25 cellular contexts compared by ENCODE assay signal in genomic region chr22:42983470-42983869, GRCh38. TPM values are rescaled to one million over a fixed set of nuclear protein-coding genes. Genes with fewer than 3 reads are reported as not detected.
A peak's percentile ranks its signal among the peaks of the same experiment; 100 is the strongest.
DNase-seq lines count a peak whose midpoint lies in the region; ATAC-seq and TF ChIP-seq lines count a peak whose summit lies in the region.
"Had no signal": no experiment of that assay in that cellular context is flagged by ENCODE, and none has a peak within 500 bp of the region (broad histone marks: within the 10 kb centered on the region; RNA-seq: fewer than 3 reads in every experiment).

No MANE protein-coding gene starts in this region.

- H3K4me3 Mint-ChIP-seq in Caco-2 (ENCODE audit: unreplicated experiment) (no peak overlapping the region), WTC11 (no peak overlapping the region), endodermal cell (no peak overlapping the region)
- no peak overlapping the region for H3K4me3 Mint-ChIP-seq in activated naive CD8-positive, alpha-beta T cell treated with anti-CD3 and anti-CD28 coated beads, Interleukin-2, amount 50 U/mL, for 24 hours
- H3K4me3 Mint-ChIP-seq: CD14-positive monocyte; CD4-positive, alpha-beta memory T cell; CD4-positive, CD25-positive, alpha-beta regulatory T cell; CD8-positive, alpha-beta memory T cell had no signal

- BruUV-seq in Caco-2 (replicated peaks; lab: Mats Ljungman, UMichigan): no TSS peak

- H3K4me1 Mint-ChIP-seq in Caco-2 (ENCODE audit: low read depth, unreplicated experiment) (peaks cover 24% of the 10 kb centered on the region), WTC11 (peaks cover 46% of the 10 kb centered on the region), endodermal cell (peaks cover 42% of the 10 kb centered on the region)
- H3K4me1 Mint-ChIP-seq in activated naive CD8-positive, alpha-beta T cell treated with anti-CD3 and anti-CD28 coated beads, Interleukin-2, amount 50 U/mL, for 24 hours: peaks cover 11% of the 10 kb centered on the region

- ATAC-seq in WTC11 (no peak), GM21619 (IDR thresholded peaks at IDR 0.05; ENCODE audit: unreplicated experiment) (no peak)
- ATAC-seq in activated naive CD8-positive, alpha-beta T cell treated with anti-CD3 and anti-CD28 coated beads, Interleukin-2, amount 50 U/mL, for 24 hours: no peak
- ATAC-seq: GM12878 had no signal

- H3K27ac Mint-ChIP-seq in Caco-2 (ENCODE audit: unreplicated experiment) (peak overlapping the region; percentile 16), WTC11 (no peak overlapping the region), endodermal cell (peak overlapping the region; percentile 69)
- H3K27ac Mint-ChIP-seq in activated naive CD8-positive, alpha-beta T cell treated with anti-CD3 and anti-CD28 coated beads, Interleukin-2, amount 50 U/mL, for 24 hours: no peak overlapping the region

- POLR2A ChIA-PET in Caco-2 (lab: Charles Lee): interaction anchor here (0.7 kb wide), 1 partner anchor 19 kb away, joined by 5 read pairs; no protein-coding TSS in a partner anchor
- POLR2A ChIA-PET in HEK293 (lab: Yijun Ruan, JAX): no interaction called here
- POLR2A ChIA-PET in WTC11 (lab: Charles Lee): interaction anchor here (0.6 kb wide), 1 partner anchor 80 kb away, joined by 3 read pairs; no protein-coding TSS in a partner anchor

- no peak overlapping the region for H3K9ac ChIP-seq in endodermal cell (ENCODE audit: extremely low read depth, low read length, poor library complexity, severe bottlenecking)
- H3K9ac ChIP-seq: BLaER1 had no signal

- TF ChIP-seq CTCF in Caco-2 (IDR thresholded peaks at IDR 0.05; ENCODE audit: insufficient read depth in 1 of 2, low read depth in 1 of 2, low read length in 1 of 2, severe bottlenecking in 1 of 2, unreplicated experiment in 1 of 2) (no peak), HEK293 (tag by site-specific recombination; IDR thresholded peaks at IDR 0.05) (no peak), WTC11 (IDR thresholded peaks at IDR 0.05) (no peak), endodermal cell (conservative IDR thresholded peaks at IDR 0.05) (no peak)

- CTCF ChIA-PET in Caco-2 (lab: Charles Lee) (interaction anchor here (0.7 kb wide), 1 partner anchor 36 kb away, joined by 5 read pairs; no protein-coding TSS in a partner anchor), HEK293 (lab: Yijun Ruan, JAX) (interaction anchor here (1.8 kb wide), 1 partner anchor 116 kb away, joined by 5 read pairs; no protein-coding TSS in a partner anchor), WTC11 (lab: Charles Lee) (no interaction called here)

- peaks cover 37% of the 10 kb centered on the region for H3K36me3 Mint-ChIP-seq in Caco-2 (ENCODE audit: insufficient read depth, unreplicated experiment)
- H3K36me3 Mint-ChIP-seq in WTC11: peaks cover 3% of the 10 kb centered on the region; the same call in 1 of the 2 replicates
- H3K36me3 Mint-ChIP-seq in endodermal cell (ENCODE audit: low read depth): peaks cover 3% of the 10 kb centered on the region
- H3K36me3 Mint-ChIP-seq in activated naive CD8-positive, alpha-beta T cell treated with anti-CD3 and anti-CD28 coated beads, Interleukin-2, amount 50 U/mL, for 24 hours (ENCODE audit: low read depth): no peaks in the 10 kb centered on the region

- DNase-seq in Caco-2: no peak
- DNase-seq in WTC11 (ENCODE audit: low spot score): no peak
- no peak for DNase-seq in endodermal cell
- DNase-seq in H7: no peak
- DNase-seq in activated naive CD8-positive, alpha-beta T cell treated with anti-CD3 and anti-CD28 coated beads, Interleukin-2, amount 50 U/mL, for 24 hours: no peak
- no peak for DNase-seq in COLO668 (lab: John Stamatoyannopoulos, UW; ENCODE audit: unreplicated experiment)
- DNase-seq: 8988T; ACHN; BE2C; C1 segment of cervical spinal cord; CD4-positive, alpha-beta memory T cell; CD4-positive, CD25-positive, alpha-beta regulatory T cell; CD8-positive, alpha-beta memory T cell; DMS 273 treated with DMSO at 0.1 percent for 48 hours; DMS153; DMS53; DMS79; DND-41; EL; GDM1 had no signal

- H3K27me3 Mint-ChIP-seq in Caco-2 (ENCODE audit: insufficient read depth, unreplicated experiment) (no peaks in the 10 kb centered on the region), WTC11 (ENCODE audit: low read depth) (no peaks in the 10 kb centered on the region), endodermal cell (ENCODE audit: insufficient read depth) (no peaks in the 10 kb centered on the region)
- no peaks in the 10 kb centered on the region for H3K27me3 Mint-ChIP-seq in activated naive CD8-positive, alpha-beta T cell treated with anti-CD3 and anti-CD28 coated beads, Interleukin-2, amount 50 U/mL, for 24 hours
- H3K27me3 Mint-ChIP-seq: CD4-positive, alpha-beta memory T cell; CD4-positive, CD25-positive, alpha-beta regulatory T cell; CD8-positive, alpha-beta memory T cell had no signal

- H3K36me3 ChIP-seq in Caco-2 (ENCODE audit: control insufficient read depth, insufficient read depth, low read length) (no peaks in the 10 kb centered on the region), HEK293 (ENCODE audit: control insufficient read depth in 2 of 2, insufficient read depth in 1 of 2, low read length in 2 of 2) (no peaks in the 10 kb centered on the region), endodermal cell (ENCODE audit: control insufficient read depth, insufficient read depth, low read length) (peaks cover 12% of the 10 kb centered on the region), H7 (replicated peaks; ENCODE audit: control insufficient read depth, insufficient read depth, low read length) (no peaks in the 10 kb centered on the region)
- H3K36me3 ChIP-seq: BE2C had no signal

- no peak overlapping the region for H3K27ac ChIP-seq in HEK293 (ENCODE audit: extremely low read depth, low read depth, low read length)
- no peak overlapping the region for H3K27ac ChIP-seq in endodermal cell (ENCODE audit: low read depth, low read length)
- H3K27ac ChIP-seq: BLaER1 had no signal

- H3K9me3 ChIP-seq in Caco-2: no peaks in the 10 kb centered on the region
- H3K9me3 ChIP-seq in HEK293 (ENCODE audit: control insufficient read depth, insufficient read depth, low read depth, low read length): no peaks in the 10 kb centered on the region
- no peaks in the 10 kb centered on the region for H3K9me3 ChIP-seq in endodermal cell (ENCODE audit: control insufficient read depth, low read length)
- H3K9me3 ChIP-seq: BE2C had no signal

- no peaks in the 10 kb centered on the region for H3K9me3 Mint-ChIP-seq in Caco-2 (ENCODE audit: unreplicated experiment)
- H3K9me3 Mint-ChIP-seq in WTC11: no peaks in the 10 kb centered on the region
- peaks cover 2% of the 10 kb centered on the region for H3K9me3 Mint-ChIP-seq in endodermal cell
- H3K9me3 Mint-ChIP-seq in activated naive CD8-positive, alpha-beta T cell treated with anti-CD3 and anti-CD28 coated beads, Interleukin-2, amount 50 U/mL, for 24 hours: no peaks in the 10 kb centered on the region
- H3K9me3 Mint-ChIP-seq: CD14-positive monocyte; CD4-positive, alpha-beta memory T cell; CD4-positive, CD25-positive, alpha-beta regulatory T cell; CD8-positive, alpha-beta memory T cell had no signal

- no peak overlapping the region for H3K4me3 ChIP-seq in Caco-2 (ENCODE audit: low read depth, low read length)
- H3K4me3 ChIP-seq in HEK293 (ENCODE audit: low read depth, low read length): no peak overlapping the region
- H3K4me3 ChIP-seq in endodermal cell (ENCODE audit: low read length): no peak overlapping the region
- no peak overlapping the region for H3K4me3 ChIP-seq in H7 (ENCODE audit: insufficient read depth, low read depth, low read length)
- H3K4me3 ChIP-seq: BLaER1, GM12878 had no signal

- intact Hi-C loops in Caco-2 (cut with micrococcal nuclease; ENCODE audit: unreplicated experiment): no loop called here

- peaks cover 21% of the 10 kb centered on the region for H3K4me1 ChIP-seq in Caco-2
- H3K4me1 ChIP-seq in HEK293 (ENCODE audit: control insufficient read depth, insufficient read depth, low read length): peaks cover 4% of the 10 kb centered on the region; the same call in 1 of the 2 replicates
- peaks cover 8% of the 10 kb centered on the region for H3K4me1 ChIP-seq in endodermal cell (ENCODE audit: control insufficient read depth, insufficient read depth, low read length)
- H3K4me1 ChIP-seq: BE2C had no signal

- H3K27me3 ChIP-seq in Caco-2 (replicated peaks; ENCODE audit: control insufficient read depth, insufficient read depth, low read length) (no peaks in the 10 kb centered on the region), endodermal cell (ENCODE audit: control insufficient read depth, insufficient read depth, low read length, poor library complexity, severe bottlenecking) (no peaks in the 10 kb centered on the region), H7 (ENCODE audit: control insufficient read depth, insufficient read depth, low read length) (no peaks in the 10 kb centered on the region)
- H3K27me3 ChIP-seq: BE2C, BLaER1 had no signal

TF ChIP-seq in HEK293, 187 proteins besides CTCF, POLR2A, EP300 and RAD21:
- TF ChIP-seq ZNF510 (tag by site-specific recombination; IDR thresholded peaks at IDR 0.05; ENCODE audit: insufficient replicate concordance): no peak
- peak; percentile 80 for TF ChIP-seq ZNF121 (tag by site-specific recombination; IDR thresholded peaks at IDR 0.05)
- no peak for TF ChIP-seq ZNF768 (tag by site-specific recombination; IDR thresholded peaks at IDR 0.05)

TF ChIP-seq in WTC11, 78 proteins besides CTCF, POLR2A, EP300 and RAD21:
- no peak for TF ChIP-seq NFE2L1 (CRISPR knock-in tag; IDR thresholded peaks at IDR 0.05)
- peak; percentile 63; the same call in 1 of the 2 replicates for TF ChIP-seq ZNF121 (CRISPR knock-in tag; IDR thresholded peaks at IDR 0.05)

RNA-seq across cellular contexts. Expression of gene PACSIN2, which starts 31.5 kb away (rescaled TPM):
- total RNA-seq in Caco-2 (2022) (122 and 126 TPM in 2 replicates), WTC11 (2021) (64.1 to 70.5 TPM (median 69.0 TPM) in 3 replicates), endodermal cell (10 to 100 TPM; 60.7 to 61.4 TPM)
- polyA plus RNA-seq in endodermal cell (2013, experiment 1 of 2): 47.8 TPM
- 50.9 TPM for polyA plus RNA-seq in endodermal cell (2013, experiment 2 of 2)
- 60.1 and 63.1 TPM in 2 replicates for total RNA-seq in H7 (2014; rRNA removed; shearing (Covaris generic))

Comparison
In these comparisons a context has a peak if more than half of its experiments do, and no peak if none do; other contexts are left out.
1. H3K27ac Mint-ChIP-seq: peak in Caco-2 (single experiment) and endodermal cell (single experiment); none in WTC11 (single experiment) and activated naive CD8-positive, alpha-beta T cell treated with anti-CD3 and anti-CD28 coated beads, Interleukin-2, amount 50 U/mL, for 24 hours (single experiment).